ENCODE assay signal across 26 cellular contexts in the genomic region with DNA sequence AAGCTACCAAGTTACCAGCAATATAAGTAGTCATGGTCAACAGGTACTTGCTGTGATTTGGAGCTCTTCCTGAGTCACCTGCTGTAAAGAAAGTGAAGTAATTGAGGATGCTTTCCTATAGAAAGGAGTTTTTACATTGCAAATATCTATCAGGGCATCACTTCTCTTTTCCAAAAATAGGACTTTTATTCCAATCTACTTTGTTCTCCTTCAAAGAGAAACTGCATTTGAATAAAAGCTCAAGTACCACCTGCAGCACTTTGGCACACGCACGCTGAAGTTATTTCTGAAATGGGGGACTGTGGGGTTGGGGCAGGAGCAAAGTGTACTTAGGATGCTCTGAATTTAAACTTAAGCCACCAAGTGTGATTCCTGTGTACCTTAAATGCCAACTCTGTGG.
"Had no signal": no experiment of that assay in that cellular context is flagged by ENCODE, and none has a peak within 500 bp of the region (broad histone marks: within the 10 kb centered on the region; RNA-seq: fewer than 3 reads in every experiment).

No MANE protein-coding gene starts in this region.

- DNase-seq: IMR-90, Kasumi-1, KG1, MV-4-11, NCI-H1048, NCI-H1105, NCI-H1417, NCI-H1436 treated with DMSO at 0.1 percent for 48 hours, NCI-H1694, NCI-H187 treated with DMSO at 0.1 percent for 48 hours, NCI-H2029 treated with DMSO at 0.1 percent for 48 hours, NCI-H2171, NCI-H226, NCI-H446, NCI-H510A, NCI-H524 treated with DMSO at 0.1 percent for 48 hours, NCI-H69, NCI-H774, OCI-M1, PC-9, Peyer's patch, SHP77 treated with DMSO at 0.1 percent for 48 hours, SJCRH30 had no signal

- ATAC-seq: HepG2, Right ventricle myocardium inferior, SK-N-SH treated with all-trans-retinoic acid at 6 μM for 48 hours had no signal

- H3K27me3 ChIP-seq: Peyer's patch, SJCRH30 had no signal

- H3K4me1 ChIP-seq: Peyer's patch, SJCRH30 had no signal

- H3K36me3 ChIP-seq: Peyer's patch, SJCRH30 had no signal

- H3K4me3 ChIP-seq: PC-9, Peyer's patch, SJCRH30 had no signal

- H3K4me2 ChIP-seq: PC-9 had no signal

- H2AFZ ChIP-seq: PC-9 had no signal

- H3K27ac ChIP-seq: PC-9, Peyer's patch, SJCRH30 had no signal

- H3K9me3 ChIP-seq: Peyer's patch, SJCRH30 had no signal
